10 cellular contexts compared by ENCODE assay signal in the genomic region with DNA sequence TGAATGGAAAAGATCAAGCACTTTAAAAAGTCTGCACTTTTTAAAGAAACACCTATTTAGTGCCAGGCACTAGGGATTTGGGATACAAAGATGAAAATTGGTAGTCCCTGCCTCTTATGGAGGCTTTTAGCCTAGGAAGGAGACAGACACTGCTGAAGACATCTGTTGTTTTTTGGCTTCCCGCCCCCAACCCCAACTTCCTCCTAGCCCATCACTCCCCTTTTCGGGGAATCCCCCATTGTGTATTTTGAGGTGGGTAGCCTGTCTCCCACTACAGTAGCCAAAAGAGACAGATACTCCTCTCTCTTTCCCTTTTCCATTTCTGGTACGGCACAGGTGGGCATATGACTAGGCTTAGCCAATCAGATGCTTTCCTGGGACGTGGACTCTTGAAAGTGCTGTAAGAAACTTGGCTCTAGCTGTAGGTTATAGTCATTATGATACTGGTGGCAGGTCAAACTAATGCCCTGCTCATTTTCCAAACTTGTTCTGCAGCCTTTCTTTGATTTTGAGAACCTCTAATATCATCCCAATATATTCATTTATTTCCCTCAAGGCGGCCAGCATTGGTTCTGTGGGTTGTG.
DNase-seq lines count a peak whose midpoint lies in the region; ATAC-seq and TF ChIP-seq lines count a peak whose summit lies in the region.
"Had no signal": no experiment of that assay in that cellular context is flagged by ENCODE, and none has a peak within 500 bp of the region (broad histone marks: within the 10 kb centered on the region; RNA-seq: fewer than 3 reads in every experiment).

No MANE protein-coding gene starts in this region.

- H3K27ac ChIP-seq in lower lobe of right lung (no peak overlapping the region), spleen (no peak overlapping the region)
- H3K27ac ChIP-seq: sigmoid colon had no signal

- intact Hi-C loops in lower lobe of right lung (cut with DNase I) (no loop called here), spleen (cut with DNase I; ENCODE audit: low total_unique reads) (no loop called here)

- DNase-seq in natural killer cell treated with Interleukin-12 subunit alpha and Interleukin-12 subunit beta and Interleukin-15 and Interleukin-18, amount 100 ng/mL, for 72 hours (ENCODE audit: low spot score), result no peak
- DNase-seq in lower lobe of right lung, result no peak
- DNase-seq in spleen, result no peak
- DNase-seq: Caco-2, sigmoid colon had no signal

- H3K27me3 ChIP-seq in lower lobe of right lung (ENCODE audit: low read depth) (no peaks in the 10 kb centered on the region), spleen (replicated peaks in 1 of 7) (no peaks in the 10 kb centered on the region)
- H3K27me3 ChIP-seq: sigmoid colon had no signal

- H3K4me3 ChIP-seq in lower lobe of right lung, result no peak overlapping the region
- H3K4me3 ChIP-seq in spleen, result no peak overlapping the region
- H3K4me3 ChIP-seq: sigmoid colon had no signal

- WGBS in spleen, 5 donors, result 55 to 75% (median 58%) methylated on average over 5 of the region's 5 CpGs

- no peak for TF ChIP-seq POLR2A in spleen (IDR thresholded peaks at IDR 0.05)

- H3K9me3 Mint-ChIP-seq in natural killer cell treated with Interleukin-12 subunit alpha and Interleukin-12 subunit beta and Interleukin-15 and Interleukin-18, amount 100 ng/mL, for 72 hours, result peaks cover 15% of the 10 kb centered on the region

- H3K4me1 Mint-ChIP-seq in natural killer cell treated with Interleukin-12 subunit alpha and Interleukin-12 subunit beta and Interleukin-15 and Interleukin-18, amount 100 ng/mL, for 72 hours (ENCODE audit: low read depth in 2 of 2), result peaks cover 42 to 46% of the 10 kb centered on the region in 2 donors

- H3K27ac Mint-ChIP-seq in natural killer cell treated with Interleukin-12 subunit alpha and Interleukin-12 subunit beta and Interleukin-15 and Interleukin-18, amount 100 ng/mL, for 72 hours, result peak overlapping the region; percentile 50 to 57

- H3K4me1 ChIP-seq in lower lobe of right lung, result no peaks in the 10 kb centered on the region
- H3K4me1 ChIP-seq in spleen, result peaks cover 0 to 3% (median 0%) of the 10 kb centered on the region in 6 donors
- H3K4me1 ChIP-seq: Caco-2, sigmoid colon had no signal

- ATAC-seq in GM18909 (IDR thresholded peaks at IDR 0.05; ENCODE audit: poor library complexity, unreplicated experiment) (peak; percentile 46), HG02623 (IDR thresholded peaks at IDR 0.05; ENCODE audit: unreplicated experiment) (peak; percentile 54), HG03457 (IDR thresholded peaks at IDR 0.05; ENCODE audit: unreplicated experiment) (peak; percentile 58), lower lobe of right lung (no peak), GM19035 (IDR thresholded peaks at IDR 0.05; ENCODE audit: unreplicated experiment) (no peak)
- ATAC-seq in natural killer cell treated with Interleukin-12 subunit alpha and Interleukin-12 subunit beta and Interleukin-15 and Interleukin-18, amount 100 ng/mL, for 72 hours, result no peak
- ATAC-seq: esophagus mucosa had no signal

- H3K27me3 Mint-ChIP-seq in natural killer cell treated with Interleukin-12 subunit alpha and Interleukin-12 subunit beta and Interleukin-15 and Interleukin-18, amount 100 ng/mL, for 72 hours, result peaks cover 0 to 2% of the 10 kb centered on the region in 2 donors

- H3K36me3 ChIP-seq in lower lobe of right lung, result no peaks in the 10 kb centered on the region
- H3K36me3 ChIP-seq in spleen, result no peaks in the 10 kb centered on the region
- H3K36me3 ChIP-seq: sigmoid colon had no signal

- H3K9me3 ChIP-seq in lower lobe of right lung, result no peaks in the 10 kb centered on the region
- H3K9me3 ChIP-seq in spleen, result peaks cover 0 to 6% (median 0%) of the 10 kb centered on the region in 8 donors
- H3K9me3 ChIP-seq: Caco-2, sigmoid colon had no signal

- H3K4me3 Mint-ChIP-seq in natural killer cell treated with Interleukin-12 subunit alpha and Interleukin-12 subunit beta and Interleukin-15 and Interleukin-18, amount 100 ng/mL, for 72 hours, result peak overlapping the region; percentile 60

- no peak for TF ChIP-seq CTCF in lower lobe of right lung (IDR thresholded peaks at IDR 0.05)
- TF ChIP-seq CTCF in spleen (IDR thresholded peaks at IDR 0.05 in 8 of 11, conservative IDR thresholded peaks at IDR 0.05 in 3 of 11), result no peak

- peaks cover 46% of the 10 kb centered on the region for H3K36me3 Mint-ChIP-seq in natural killer cell treated with Interleukin-12 subunit alpha and Interleukin-12 subunit beta and Interleukin-15 and Interleukin-18, amount 100 ng/mL, for 72 hours

Comparison
In these comparisons a context has a peak if more than half of its experiments do, and no peak if none do; other contexts are left out.
1. ATAC-seq: peak in GM18909 (single experiment), HG02623 (single experiment) and HG03457 (single experiment); none in natural killer cell treated with Interleukin-12 subunit alpha and Interleukin-12 subunit beta and Interleukin-15 and Interleukin-18, amount 100 ng/mL, for 72 hours (0 of 2), lower lobe of right lung (0 of 2) and GM19035 (single experiment).